Comparison of ENCODE assay signal across 8 cellular contexts in genomic region chr11:130002352-130002845, GRCh38. TPM values are rescaled to one million over a fixed set of nuclear protein-coding genes. Genes with fewer than 3 reads are reported as not detected.
DNase-seq lines count a peak whose midpoint lies in the region; ATAC-seq lines count a peak whose summit lies in the region.

PRDM10 (minus strand) TSS chr11:130002835; CDS start chr11:129960964, 41,871 bp downstream.

- peak within 1 kb of the TSS; percentile 87 for H2AFZ ChIP-seq in ACC112 (ENCODE audit: low read length, unreplicated experiment)

- peaks cover 30% of the 10 kb centered on the region for H3K79me2 ChIP-seq in ACC112 (ENCODE audit: control insufficient read depth, insufficient read depth, low read length, unreplicated experiment)

- peak; percentile 45 for ATAC-seq in GM18868 (IDR thresholded peaks at IDR 0.05; ENCODE audit: unreplicated experiment)
- peak; percentile 41 for ATAC-seq in HG03097 (IDR thresholded peaks at IDR 0.05; ENCODE audit: low FRiP score, unreplicated experiment)

- peaks cover 15% of the 10 kb centered on the region for H3K4me1 ChIP-seq in ACC112 (ENCODE audit: control insufficient read depth, insufficient read depth, low read length, unreplicated experiment)

- H3K27me3 ChIP-seq in ACC112 (ENCODE audit: insufficient read depth, low read length), result no peaks in the 10 kb centered on the region

- H3K4me3 ChIP-seq in ACC112 (ENCODE audit: low read depth, low read length), result peak within 1 kb of the TSS; percentile 93

- no peaks in the 10 kb centered on the region for H3K36me3 ChIP-seq in ACC112 (ENCODE audit: insufficient read depth, low read length)

- DNase-seq in NCI-H2227 treated with DMSO at 0.1 percent for 48 hours (lab: John Stamatoyannopoulos, UW), result peak; percentile 90
- peak; percentile 91 for DNase-seq in activated CD4-positive, CD25-positive, alpha-beta regulatory T cell treated with anti-CD3 and anti-CD28 coated beads, Interleukin-2, amount 50 U/mL, for 72 hours
- DNase-seq in cerebellum (ENCODE audit: low spot score), result peak; percentile 95
- DNase-seq in kidney glomerular epithelial cell (lab: John Stamatoyannopoulos, UW), result peak; percentile 86
- peak; percentile 79 to 86 (median 82) for DNase-seq in stimulated activated CD4-positive, alpha-beta T cell treated with anti-CD3 and anti-CD28 coated beads, Interleukin-1b, Interleukin-23, amount 100 ng/mL, for 24 hours (ENCODE audit: low read depth in 4 of 4, low spot score in 1 of 4)

- peak within 1 kb of the TSS; percentile 99 for H3K27ac ChIP-seq in ACC112 (ENCODE audit: low read depth, low read length)

RNA-seq across cellular contexts. Expression of gene PRDM10, which starts in this region (rescaled TPM):
- 14.2 TPM for total RNA-seq in cerebellum

Comparison
In these comparisons a context has a peak if more than half of its experiments do, and no peak if none do; other contexts are left out.
1. Peak in every context shown above with its lines: DNase-seq, ATAC-seq, H3K4me3 ChIP-seq and H3K27ac ChIP-seq.